Comparison of ENCODE assay signal across 1 cellular context in the genomic region with DNA sequence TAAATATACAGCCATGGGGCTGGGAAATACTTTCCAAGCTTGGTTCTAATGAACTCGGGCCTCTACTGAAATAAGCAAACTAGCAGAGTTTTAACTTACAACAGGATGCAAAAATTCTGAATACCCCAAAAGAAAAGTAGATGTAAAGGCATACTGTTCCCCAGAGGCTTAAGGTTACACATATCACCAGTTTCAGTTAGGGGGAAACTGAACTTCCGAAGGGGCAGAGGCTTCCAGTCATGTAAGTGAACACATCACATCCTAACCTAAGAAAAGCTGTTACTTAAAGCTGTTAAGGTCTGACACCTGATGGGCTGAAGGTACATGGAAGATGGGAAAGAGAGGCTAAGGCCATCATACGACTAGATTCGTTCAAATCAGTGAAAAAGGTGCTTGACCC.
TF ChIP-seq lines count a peak whose summit lies in the region.

No MANE protein-coding gene starts in this region.

TF ChIP-seq in GM12878, 131 proteins besides CTCF, POLR2A, EP300 and RAD21 (continued from another document):
- TF ChIP-seq, protein P1, sequence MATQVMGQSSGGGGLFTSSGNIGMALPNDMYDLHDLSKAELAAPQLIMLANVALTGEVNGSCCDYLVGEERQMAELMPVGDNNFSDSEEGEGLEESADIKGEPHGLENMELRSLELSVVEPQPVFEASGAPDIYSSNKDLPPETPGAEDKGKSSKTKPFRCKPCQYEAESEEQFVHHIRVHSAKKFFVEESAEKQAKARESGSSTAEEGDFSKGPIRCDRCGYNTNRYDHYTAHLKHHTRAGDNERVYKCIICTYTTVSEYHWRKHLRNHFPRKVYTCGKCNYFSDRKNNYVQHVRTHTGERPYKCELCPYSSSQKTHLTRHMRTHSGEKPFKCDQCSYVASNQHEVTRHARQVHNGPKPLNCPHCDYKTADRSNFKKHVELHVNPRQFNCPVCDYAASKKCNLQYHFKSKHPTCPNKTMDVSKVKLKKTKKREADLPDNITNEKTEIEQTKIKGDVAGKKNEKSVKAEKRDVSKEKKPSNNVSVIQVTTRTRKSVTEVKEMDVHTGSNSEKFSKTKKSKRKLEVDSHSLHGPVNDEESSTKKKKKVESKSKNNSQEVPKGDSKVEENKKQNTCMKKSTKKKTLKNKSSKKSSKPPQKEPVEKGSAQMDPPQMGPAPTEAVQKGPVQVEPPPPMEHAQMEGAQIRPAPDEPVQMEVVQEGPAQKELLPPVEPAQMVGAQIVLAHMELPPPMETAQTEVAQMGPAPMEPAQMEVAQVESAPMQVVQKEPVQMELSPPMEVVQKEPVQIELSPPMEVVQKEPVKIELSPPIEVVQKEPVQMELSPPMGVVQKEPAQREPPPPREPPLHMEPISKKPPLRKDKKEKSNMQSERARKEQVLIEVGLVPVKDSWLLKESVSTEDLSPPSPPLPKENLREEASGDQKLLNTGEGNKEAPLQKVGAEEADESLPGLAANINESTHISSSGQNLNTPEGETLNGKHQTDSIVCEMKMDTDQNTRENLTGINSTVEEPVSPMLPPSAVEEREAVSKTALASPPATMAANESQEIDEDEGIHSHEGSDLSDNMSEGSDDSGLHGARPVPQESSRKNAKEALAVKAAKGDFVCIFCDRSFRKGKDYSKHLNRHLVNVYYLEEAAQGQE (IDR thresholded peaks at IDR 0.05; ENCODE audit: low read depth, low read length) = no peak
- TF ChIP-seq GATAD2B (conservative IDR thresholded peaks at IDR 0.05; ENCODE audit: low read depth) (no peak), SPI1 (IDR thresholded peaks at IDR 0.05; ENCODE audit: borderline replicate concordance, insufficient read depth, low read depth, low read length) (no peak), IKZF2 (IDR thresholded peaks at IDR 0.05) (0 out of 4 replicates have a peak, but pooled peaks of 1 of the 2 experiments have one; percentile 26), NFIC (IDR thresholded peaks at IDR 0.05; ENCODE audit: low read depth, low read length) (0 out of 2 replicates have a peak, but pooled peaks have one; percentile 45), JUNB (IDR thresholded peaks at IDR 0.05) (peak; percentile 75), NR2C1 (IDR thresholded peaks at IDR 0.05) (no peak), NFXL1 (IDR thresholded peaks at IDR 0.05; ENCODE audit: borderline replicate concordance) (no peak), EED (IDR thresholded peaks at IDR 0.05; ENCODE audit: low read depth) (peak; percentile 79)
- TF ChIP-seq, protein P2, sequence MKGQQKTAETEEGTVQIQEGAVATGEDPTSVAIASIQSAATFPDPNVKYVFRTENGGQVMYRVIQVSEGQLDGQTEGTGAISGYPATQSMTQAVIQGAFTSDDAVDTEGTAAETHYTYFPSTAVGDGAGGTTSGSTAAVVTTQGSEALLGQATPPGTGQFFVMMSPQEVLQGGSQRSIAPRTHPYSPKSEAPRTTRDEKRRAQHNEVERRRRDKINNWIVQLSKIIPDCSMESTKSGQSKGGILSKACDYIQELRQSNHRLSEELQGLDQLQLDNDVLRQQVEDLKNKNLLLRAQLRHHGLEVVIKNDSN (IDR thresholded peaks at IDR 0.05; ENCODE audit: borderline replicate concordance, extremely low read length, insufficient read depth, low read depth, low read length) = no peak
- TF ChIP-seq, protein P3, sequence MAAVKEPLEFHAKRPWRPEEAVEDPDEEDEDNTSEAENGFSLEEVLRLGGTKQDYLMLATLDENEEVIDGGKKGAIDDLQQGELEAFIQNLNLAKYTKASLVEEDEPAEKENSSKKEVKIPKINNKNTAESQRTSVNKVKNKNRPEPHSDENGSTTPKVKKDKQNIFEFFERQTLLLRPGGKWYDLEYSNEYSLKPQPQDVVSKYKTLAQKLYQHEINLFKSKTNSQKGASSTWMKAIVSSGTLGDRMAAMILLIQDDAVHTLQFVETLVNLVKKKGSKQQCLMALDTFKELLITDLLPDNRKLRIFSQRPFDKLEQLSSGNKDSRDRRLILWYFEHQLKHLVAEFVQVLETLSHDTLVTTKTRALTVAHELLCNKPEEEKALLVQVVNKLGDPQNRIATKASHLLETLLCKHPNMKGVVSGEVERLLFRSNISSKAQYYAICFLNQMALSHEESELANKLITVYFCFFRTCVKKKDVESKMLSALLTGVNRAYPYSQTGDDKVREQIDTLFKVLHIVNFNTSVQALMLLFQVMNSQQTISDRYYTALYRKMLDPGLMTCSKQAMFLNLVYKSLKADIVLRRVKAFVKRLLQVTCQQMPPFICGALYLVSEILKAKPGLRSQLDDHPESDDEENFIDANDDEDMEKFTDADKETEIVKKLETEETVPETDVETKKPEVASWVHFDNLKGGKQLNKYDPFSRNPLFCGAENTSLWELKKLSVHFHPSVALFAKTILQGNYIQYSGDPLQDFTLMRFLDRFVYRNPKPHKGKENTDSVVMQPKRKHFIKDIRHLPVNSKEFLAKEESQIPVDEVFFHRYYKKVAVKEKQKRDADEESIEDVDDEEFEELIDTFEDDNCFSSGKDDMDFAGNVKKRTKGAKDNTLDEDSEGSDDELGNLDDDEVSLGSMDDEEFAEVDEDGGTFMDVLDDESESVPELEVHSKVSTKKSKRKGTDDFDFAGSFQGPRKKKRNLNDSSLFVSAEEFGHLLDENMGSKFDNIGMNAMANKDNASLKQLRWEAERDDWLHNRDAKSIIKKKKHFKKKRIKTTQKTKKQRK (IDR thresholded peaks at IDR 0.05; ENCODE audit: low read depth, low read length) = no peak
